1 cellular context compared by ENCODE assay signal in genomic region chr6:26045046-26045938, GRCh38.
TF ChIP-seq lines count a peak whose summit lies in the region.

No MANE protein-coding gene starts in this region.

TF ChIP-seq in HepG2, 621 proteins besides CTCF, POLR2A, EP300 and RAD21 (continued from another document and continues in another):
- TF ChIP-seq THAP7 (CRISPR knock-in tag; IDR thresholded peaks at IDR 0.05) (peak; percentile 95), KAT7 (CRISPR knock-in tag; IDR thresholded peaks at IDR 0.05; ENCODE audit: borderline replicate concordance) (peak; percentile 76; the same call in 1 of the 2 replicates), ZNF318 (CRISPR knock-in tag; IDR thresholded peaks at IDR 0.05) (no peak), RFX5 (IDR thresholded peaks at IDR 0.05; ENCODE audit: low read depth, low read length) (no peak; the same call in none of the 2 replicates), ZNF207 (IDR thresholded peaks at IDR 0.05; ENCODE audit: borderline replicate concordance) (no peak), ZKSCAN8 (CRISPR knock-in tag; IDR thresholded peaks at IDR 0.05; ENCODE audit: borderline replicate concordance) (peak; percentile 69), ZFY (CRISPR knock-in tag; IDR thresholded peaks at IDR 0.05) (peak; percentile 93), ZNF547 (CRISPR knock-in tag; IDR thresholded peaks at IDR 0.05) (peak; percentile 91), SMAD3 (CRISPR knock-in tag; IDR thresholded peaks at IDR 0.05) (peak; percentile 81), NR2C2 (CRISPR knock-in tag; IDR thresholded peaks at IDR 0.05; ENCODE audit: borderline replicate concordance) (no peak; the same call in 1 of the 2 replicates), ZNF841 (CRISPR knock-in tag; IDR thresholded peaks at IDR 0.05; ENCODE audit: borderline replicate concordance) (peak; percentile 68; the same call in 1 of the 2 replicates), RCOR2 (CRISPR knock-in tag; IDR thresholded peaks at IDR 0.05) (peak; percentile 72; the same call in 1 of the 2 replicates), ZNF746 (CRISPR knock-in tag; IDR thresholded peaks at IDR 0.05) (peak; percentile 89), ZFX (CRISPR knock-in tag; IDR thresholded peaks at IDR 0.05; ENCODE audit: low read depth) (peak; percentile 97), ISX (CRISPR knock-in tag; conservative IDR thresholded peaks at IDR 0.05) (no peak), ZNF24 (IDR thresholded peaks at IDR 0.05) (no peak; the same call in 1 of the 2 replicates), MXD4 (CRISPR knock-in tag; IDR thresholded peaks at IDR 0.05) (peak; percentile 71; the same call in 1 of the 2 replicates), DRAP1 (CRISPR knock-in tag; IDR thresholded peaks at IDR 0.05) (peak; percentile 96), ZNF776 (CRISPR knock-in tag; IDR thresholded peaks at IDR 0.05) (no peak), ZNF616 (CRISPR knock-in tag; IDR thresholded peaks at IDR 0.05; ENCODE audit: low read depth) (peak; percentile 92), ZNF280B (CRISPR knock-in tag; IDR thresholded peaks at IDR 0.05; ENCODE audit: borderline replicate concordance) (peak; percentile 98), ZNF773 (CRISPR knock-in tag; IDR thresholded peaks at IDR 0.05; ENCODE audit: borderline replicate concordance) (peak; percentile 90; the same call in 1 of the 2 replicates), NFATC3 (CRISPR knock-in tag; IDR thresholded peaks at IDR 0.05) (peak; percentile 68; the same call in 1 of the 2 replicates), SNAPC2 (CRISPR knock-in tag; IDR thresholded peaks at IDR 0.05) (peak; percentile 97), HHEX (CRISPR knock-in tag; IDR thresholded peaks at IDR 0.05) (no peak), KLF12 (CRISPR knock-in tag; IDR thresholded peaks at IDR 0.05; ENCODE audit: borderline replicate concordance) (peak; percentile 89; the same call in 1 of the 2 replicates), KMT2B (CRISPR knock-in tag; IDR thresholded peaks at IDR 0.05) (peak; percentile 68; the same call in 1 of the 2 replicates), FOXO1 (CRISPR knock-in tag; IDR thresholded peaks at IDR 0.05) (peak; percentile 80), ZSCAN30 (CRISPR knock-in tag; IDR thresholded peaks at IDR 0.05) (peak; percentile 11; the same call in 1 of the 2 replicates), KMT2A (CRISPR knock-in tag; IDR thresholded peaks at IDR 0.05) (peak; percentile 59), ZFP36L2 (CRISPR knock-in tag; IDR thresholded peaks at IDR 0.05) (no peak), GLMP (CRISPR knock-in tag; IDR thresholded peaks at IDR 0.05; ENCODE audit: borderline replicate concordance) (peak; percentile 87; the same call in 1 of the 2 replicates), ELK4 (CRISPR knock-in tag; IDR thresholded peaks at IDR 0.05; ENCODE audit: borderline replicate concordance) (no peak), ZNF558 (CRISPR knock-in tag; IDR thresholded peaks at IDR 0.05; ENCODE audit: borderline replicate concordance) (peak; percentile 95; the same call in 1 of the 2 replicates), SRSF4 (IDR thresholded peaks at IDR 0.05; ENCODE audit: low read depth, low read length, poor library complexity, severe bottlenecking) (peak; percentile 91)
- TF ChIP-seq, protein P1, sequence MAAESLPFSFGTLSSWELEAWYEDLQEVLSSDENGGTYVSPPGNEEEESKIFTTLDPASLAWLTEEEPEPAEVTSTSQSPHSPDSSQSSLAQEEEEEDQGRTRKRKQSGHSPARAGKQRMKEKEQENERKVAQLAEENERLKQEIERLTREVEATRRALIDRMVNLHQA (CRISPR knock-in tag; IDR thresholded peaks at IDR 0.05) = peak; percentile 39; the same call in 1 of the 2 replicates
- TF ChIP-seq, protein P2, sequence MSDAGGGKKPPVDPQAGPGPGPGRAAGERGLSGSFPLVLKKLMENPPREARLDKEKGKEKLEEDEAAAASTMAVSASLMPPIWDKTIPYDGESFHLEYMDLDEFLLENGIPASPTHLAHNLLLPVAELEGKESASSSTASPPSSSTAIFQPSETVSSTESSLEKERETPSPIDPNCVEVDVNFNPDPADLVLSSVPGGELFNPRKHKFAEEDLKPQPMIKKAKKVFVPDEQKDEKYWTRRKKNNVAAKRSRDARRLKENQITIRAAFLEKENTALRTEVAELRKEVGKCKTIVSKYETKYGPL (CRISPR knock-in tag; IDR thresholded peaks at IDR 0.05) = peak; percentile 83
